8 cellular contexts compared by ENCODE assay signal in genomic region chr9:128702949-128703615, GRCh38. TPM values are rescaled to one million over a fixed set of nuclear protein-coding genes. Genes with fewer than 3 reads are reported as not detected.
DNase-seq lines count a peak whose midpoint lies in the region; ATAC-seq, FAIRE-seq and TF ChIP-seq lines count a peak whose summit lies in the region.

No MANE protein-coding gene starts in this region.

- peak overlapping the region; percentile 61 for H3K4me3 ChIP-seq in astrocyte (ENCODE audit: insufficient read depth, low read depth, low read length)

- peak overlapping the region; percentile 83 for H3K4me3 Mint-ChIP-seq in astrocyte (ENCODE audit: unreplicated experiment)

- no peaks in the 10 kb centered on the region for H4K20me1 ChIP-seq in astrocyte (ENCODE audit: insufficient read depth, low read length)

- no peaks in the 10 kb centered on the region for H3K27me3 Mint-ChIP-seq in astrocyte (ENCODE audit: low read depth, unreplicated experiment)

- H3K9me3 ChIP-seq in astrocyte (ENCODE audit: insufficient read depth, low read depth, low read length), result no peaks in the 10 kb centered on the region

- peak; percentile 8 for ATAC-seq in GM18517 (IDR thresholded peaks at IDR 0.05; ENCODE audit: unreplicated experiment)
- ATAC-seq in GM19463 (IDR thresholded peaks at IDR 0.05; ENCODE audit: unreplicated experiment), result no peak
- ATAC-seq in HG02623 (IDR thresholded peaks at IDR 0.05; ENCODE audit: unreplicated experiment), result no peak

- peak overlapping the region; percentile 88 for H2AFZ ChIP-seq in astrocyte (ENCODE audit: low read depth, low read length)

- no peak overlapping the region for H3K27ac ChIP-seq in astrocyte (ENCODE audit: low read depth, low read length)

- no peaks in the 10 kb centered on the region for H3K4me1 ChIP-seq in astrocyte (ENCODE audit: insufficient read depth, low read length)

- H3K36me3 ChIP-seq in astrocyte (ENCODE audit: insufficient read depth, low read length), result no peaks in the 10 kb centered on the region

- no peaks in the 10 kb centered on the region for H3K79me2 ChIP-seq in astrocyte (ENCODE audit: insufficient read depth, low read length)

- H3K27me3 ChIP-seq in astrocyte (ENCODE audit: insufficient read depth, low read length), result no peaks in the 10 kb centered on the region

- H3K36me3 Mint-ChIP-seq in astrocyte (ENCODE audit: low read depth, unreplicated experiment), result no peaks in the 10 kb centered on the region

- peak overlapping the region; percentile 90 for H3K4me2 ChIP-seq in astrocyte (ENCODE audit: low read length)

- DNase-seq in 8988T (peak; percentile 82), NCI-H1694 (lab: John Stamatoyannopoulos, UW) (peak; percentile 32), astrocyte (ENCODE audit: low read depth) (no peak), iPS-NIHi11 (ENCODE audit: low spot score) (peak; percentile 84)
- DNase-seq in stimulated activated CD4-positive, alpha-beta T cell treated with anti-CD3 and anti-CD28 coated beads, Interleukin-1b, Interleukin-23, amount 100 ng/mL, for 4 hours (ENCODE audit: low read depth in 2 of 2), result peak; percentile 12 to 39

- no peak for FAIRE-seq in astrocyte (lab: Jason Lieb, UNC)

- TF ChIP-seq CTCF in astrocyte (IDR thresholded peaks at IDR 0.05; ENCODE audit: insufficient read depth, low read depth, low read length), result no peak

- H3K27ac Mint-ChIP-seq in astrocyte (ENCODE audit: unreplicated experiment), result no peak overlapping the region

- H3K9ac ChIP-seq in astrocyte (ENCODE audit: low read length), result peak overlapping the region; percentile 65

- peaks cover 2% of the 10 kb centered on the region for H3K4me1 Mint-ChIP-seq in astrocyte (ENCODE audit: low read depth, unreplicated experiment)

- no peaks in the 10 kb centered on the region for H3K9me3 Mint-ChIP-seq in astrocyte (ENCODE audit: unreplicated experiment)

RNA-seq across cellular contexts. Expression of gene PKN3, which starts 0.8 kb away (rescaled TPM):
- total RNA-seq in astrocyte, result 2.3 and 3.1 TPM in 2 replicates

RNA-seq across cellular contexts. Expression of gene SET, which starts 14.1 kb away (rescaled TPM):
- total RNA-seq in astrocyte, result 361 and 397 TPM in 2 replicates

RNA-seq across cellular contexts. Expression of gene ZDHHC12, which starts 20.8 kb away (rescaled TPM):
- total RNA-seq in astrocyte, result 21.8 and 23.7 TPM in 2 replicates

RNA-seq across cellular contexts. Expression of gene DYNC2I2, which starts 46.4 kb away (rescaled TPM):
- total RNA-seq in astrocyte, result 19.5 and 20.6 TPM in 2 replicates
